In the genomic region with DNA sequence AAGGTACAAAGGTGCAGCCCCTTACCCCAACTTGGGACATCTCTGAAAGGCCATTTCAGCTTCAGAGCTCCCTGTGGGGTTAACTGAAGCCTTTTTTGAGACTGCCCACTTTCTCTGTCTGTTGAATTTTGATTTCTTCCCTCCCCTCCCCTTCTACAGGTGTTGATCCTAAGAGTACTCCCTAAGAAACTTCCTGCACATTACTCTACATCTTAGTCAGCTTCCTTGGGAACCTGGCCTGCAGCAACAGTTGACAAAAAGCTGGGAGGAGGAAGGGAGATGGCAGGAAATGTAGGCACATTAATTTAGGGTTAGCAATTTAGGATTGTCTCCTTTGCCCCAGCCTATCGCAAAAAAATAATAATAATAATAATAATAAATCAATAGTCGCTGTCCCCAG, we compare ENCODE assay signal across 21 cellular contexts. TPM values are rescaled to one million over a fixed set of nuclear protein-coding genes. Genes with fewer than 3 reads are reported as not detected.
"Had no signal": no experiment of that assay in that cellular context is flagged by ENCODE, and none has a peak within 500 bp of the region (broad histone marks: within the 10 kb centered on the region; RNA-seq: fewer than 3 reads in every experiment).

No MANE protein-coding gene starts in this region.

- H3K9me3 ChIP-seq: ascending aorta, sigmoid colon, upper lobe of right lung had no signal

- H3K27ac ChIP-seq: SK-N-MC, upper lobe of right lung, VCaP had no signal

- H3K9me3 Mint-ChIP-seq: activated naive CD8-positive, alpha-beta T cell treated with anti-CD3 and anti-CD28 coated beads, Interleukin-2, amount 10 ng/mL, durations not matched to agents 7 days and 5 days; stimulated activated naive B cell treated with anti-CD40 and anti-IgM and Interleukin-4, amounts not matched to agents 10 μg/mL and 1 μg/mL and 100 μg/mL, for 72 hours had no signal

- DNase-seq: activated CD4-positive, alpha-beta T cell treated with anti-CD3 and anti-CD28 coated beads for 36 hours; activated effector memory CD4-positive, alpha-beta T cell treated with anti-CD3 and anti-CD28 coated beads, Interleukin-2, amount 50 U/mL, for 16 hours; activated naive CD8-positive, alpha-beta T cell treated with anti-CD3 and anti-CD28 coated beads, Interleukin-2, amount 10 ng/mL, durations not matched to agents 7 days and 5 days; caudate nucleus; effector CD4-positive, alpha-beta T cell; erythroblast; hypothalamus; nephron progenitor cell; sigmoid colon; stimulated activated CD4-positive, alpha-beta T cell treated with anti-CD3 and anti-CD28 coated beads, Interleukin-2, amount 100 ng/mL, for 24 hours; stimulated activated naive B cell treated with anti-CD40 and anti-IgM and Interleukin-4, amounts not matched to agents 10 μg/mL and 1 μg/mL and 100 μg/mL, for 72 hours; T-helper 1 cell; upper lobe of right lung had no signal

- H3K4me1 ChIP-seq: ascending aorta, upper lobe of right lung had no signal

- H3K4me3 ChIP-seq: ascending aorta, sigmoid colon, upper lobe of right lung had no signal

- H3K27ac Mint-ChIP-seq: nephron progenitor cell; stimulated activated naive B cell treated with anti-CD40 and anti-IgM and Interleukin-4, amounts not matched to agents 10 μg/mL and 1 μg/mL and 100 μg/mL, for 72 hours had no signal

- ATAC-seq: activated CD4-positive, alpha-beta T cell treated with anti-CD3 and anti-CD28 coated beads for 36 hours; left lobe of liver; stimulated activated naive B cell treated with anti-CD40 and anti-IgM and Interleukin-4, amounts not matched to agents 10 μg/mL and 1 μg/mL and 100 μg/mL, for 72 hours; upper lobe of right lung had no signal

- H3K27me3 ChIP-seq: ascending aorta, sigmoid colon, upper lobe of right lung had no signal

RNA-seq across cellular contexts. Expression of gene HSFX3, which starts 43.4 kb away (rescaled TPM):
- total RNA-seq: activated CD4-positive, alpha-beta T cell treated with anti-CD3 and anti-CD28 coated beads for 36 hours; activated CD8-positive, alpha-beta memory T cell treated with anti-CD3 and anti-CD28 coated beads for 36 hours; activated naive CD8-positive, alpha-beta T cell treated with anti-CD3 and anti-CD28 coated beads, Interleukin-2, amount 10 ng/mL, durations not matched to agents 7 days and 5 days; ascending aorta; left lobe of liver; mucosa of gallbladder; osteocyte; sigmoid colon; temporal lobe; upper lobe of right lung had no signal
- polyA plus RNA-seq: sigmoid colon had no signal
